ENCODE assay signal across 24 cellular contexts in the genomic region with DNA sequence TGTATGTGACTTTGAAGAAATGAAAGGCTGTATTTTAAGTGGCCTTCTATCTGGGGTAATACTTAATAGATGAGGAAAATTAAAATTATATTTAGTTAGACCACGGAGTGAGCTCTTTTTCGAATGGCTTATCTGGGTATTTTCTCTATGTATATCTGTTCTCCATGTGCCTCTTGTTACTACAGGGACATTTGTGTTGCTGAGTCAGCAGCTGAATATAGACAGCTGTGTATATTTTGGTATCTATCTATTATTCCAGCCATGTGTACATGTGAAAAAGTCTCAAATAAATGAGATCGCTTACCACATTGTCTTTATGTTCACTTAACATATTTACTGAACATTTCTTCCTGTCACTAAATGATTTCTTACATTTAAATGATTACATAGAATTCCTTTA.
"Had no signal": no experiment of that assay in that cellular context is flagged by ENCODE, and none has a peak within 500 bp of the region (broad histone marks: within the 10 kb centered on the region; RNA-seq: fewer than 3 reads in every experiment).

No MANE protein-coding gene starts in this region.

- ATAC-seq: esophagus mucosa; gastrocnemius medialis; left lobe of liver; mucosa of descending colon; naive thymus-derived CD4-positive, alpha-beta T cell; psoas muscle; right cardiac atrium; stimulated activated effector memory CD8-positive, alpha-beta T cell treated with anti-CD3 and anti-CD28 coated beads, Interleukin-12 subunit alpha, Interleukin-12 subunit beta, amount 100 ng/mL, for 72 hours had no signal

- H3K36me3 ChIP-seq: gastrocnemius medialis, stomach, tibial artery had no signal

- H3K4me1 ChIP-seq: gastrocnemius medialis, psoas muscle, stomach, tibial artery had no signal

- H3K4me3 ChIP-seq: gastrocnemius medialis, mucosa of descending colon, psoas muscle, stomach, tibial artery had no signal

- H3K27ac ChIP-seq: epithelial cell of prostate, gastrocnemius medialis, psoas muscle, stomach, tibial artery had no signal

- FAIRE-seq: kidney, small intestine had no signal

- DNase-seq: cerebellar nuclear complex; cortex of kidney; gastrocnemius medialis; head of caudate nucleus; kidney; mesenchymal stem cell; mucosa of descending colon; naive thymus-derived CD4-positive, alpha-beta T cell; nephron progenitor cell; nucleus accumbens; posterior cingulate gyrus; psoas muscle; right cardiac atrium; small intestine; stimulated activated CD4-positive, alpha-beta T cell treated with anti-CD3 and anti-CD28 coated beads, Interleukin-12 subunit alpha, Interleukin-12 subunit beta, amount 100 ng/mL, for 4 hours; stimulated activated CD4-positive, alpha-beta T cell treated with anti-CD3 and anti-CD28 coated beads, Interleukin-1b, Interleukin-23, amount 100 ng/mL, for 48 hours; stimulated activated CD4-positive, alpha-beta T cell treated with anti-CD3 and anti-CD28 coated beads, Interleukin-4, amount 100 ng/mL, for 1 hour; stimulated activated naive CD4-positive, alpha-beta T cell treated with Interleukin-2 at 50 U/mL for 16 hours; stomach; tibial artery had no signal

- H3K9me3 ChIP-seq: gastrocnemius medialis, mucosa of descending colon, psoas muscle, stomach, tibial artery had no signal

- H3K27me3 ChIP-seq: gastrocnemius medialis, stomach, tibial artery had no signal
